1 cellular context compared by ENCODE assay signal in genomic region chr5:138037271-138037670, GRCh38.
TF ChIP-seq lines count a peak whose summit lies in the region.

No MANE protein-coding gene starts in this region.

TF ChIP-seq in GM12878, 131 proteins besides CTCF, POLR2A, EP300 and RAD21 (continued from another document):
- TF ChIP-seq ATF2 (IDR thresholded peaks at IDR 0.05; ENCODE audit: low read length) (no peak), KAT2A (conservative IDR thresholded peaks at IDR 0.05; ENCODE audit: control insufficient read depth, low read depth, low read length) (no peak), IRF3 (IDR thresholded peaks at IDR 0.05) (no peak), RUNX3 (IDR thresholded peaks at IDR 0.05; ENCODE audit: low read length) (no peak), EED (IDR thresholded peaks at IDR 0.05; ENCODE audit: low read depth) (no peak), BRCA1 (IDR thresholded peaks at IDR 0.05; ENCODE audit: low read depth, low read length) (no peak), SMAD1 (IDR thresholded peaks at IDR 0.05; ENCODE audit: low read depth, partially characterized antibody) (no peak), SIN3A (IDR thresholded peaks at IDR 0.05; ENCODE audit: low read depth, low read length) (no peak), SMC3 (IDR thresholded peaks at IDR 0.05; ENCODE audit: borderline replicate concordance, low read length) (no peak), TBL1XR1 (IDR thresholded peaks at IDR 0.05; ENCODE audit: low read depth, low read length) (no peak), WRNIP1 (IDR thresholded peaks at IDR 0.05; ENCODE audit: borderline replicate concordance, low read depth, low read length) (no peak), TARDBP (IDR thresholded peaks at IDR 0.05; ENCODE audit: borderline replicate concordance) (no peak), FOXK2 (IDR thresholded peaks at IDR 0.05) (no peak), NFIC (IDR thresholded peaks at IDR 0.05; ENCODE audit: low read depth, low read length) (no peak), HDAC6 (IDR thresholded peaks at IDR 0.05; ENCODE audit: unreplicated experiment) (no peak), SIX5 (IDR thresholded peaks at IDR 0.05; ENCODE audit: low read depth, low read length, severe bottlenecking) (no peak)
- TF ChIP-seq, protein P1, sequence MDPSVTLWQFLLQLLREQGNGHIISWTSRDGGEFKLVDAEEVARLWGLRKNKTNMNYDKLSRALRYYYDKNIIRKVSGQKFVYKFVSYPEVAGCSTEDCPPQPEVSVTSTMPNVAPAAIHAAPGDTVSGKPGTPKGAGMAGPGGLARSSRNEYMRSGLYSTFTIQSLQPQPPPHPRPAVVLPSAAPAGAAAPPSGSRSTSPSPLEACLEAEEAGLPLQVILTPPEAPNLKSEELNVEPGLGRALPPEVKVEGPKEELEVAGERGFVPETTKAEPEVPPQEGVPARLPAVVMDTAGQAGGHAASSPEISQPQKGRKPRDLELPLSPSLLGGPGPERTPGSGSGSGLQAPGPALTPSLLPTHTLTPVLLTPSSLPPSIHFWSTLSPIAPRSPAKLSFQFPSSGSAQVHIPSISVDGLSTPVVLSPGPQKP (IDR thresholded peaks at IDR 0.05; ENCODE audit: low read depth, low read length): no peak
- TF ChIP-seq, protein P2, sequence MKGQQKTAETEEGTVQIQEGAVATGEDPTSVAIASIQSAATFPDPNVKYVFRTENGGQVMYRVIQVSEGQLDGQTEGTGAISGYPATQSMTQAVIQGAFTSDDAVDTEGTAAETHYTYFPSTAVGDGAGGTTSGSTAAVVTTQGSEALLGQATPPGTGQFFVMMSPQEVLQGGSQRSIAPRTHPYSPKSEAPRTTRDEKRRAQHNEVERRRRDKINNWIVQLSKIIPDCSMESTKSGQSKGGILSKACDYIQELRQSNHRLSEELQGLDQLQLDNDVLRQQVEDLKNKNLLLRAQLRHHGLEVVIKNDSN (IDR thresholded peaks at IDR 0.05; ENCODE audit: borderline replicate concordance, extremely low read length, insufficient read depth, low read depth, low read length): no peak
